In the genomic region with DNA sequence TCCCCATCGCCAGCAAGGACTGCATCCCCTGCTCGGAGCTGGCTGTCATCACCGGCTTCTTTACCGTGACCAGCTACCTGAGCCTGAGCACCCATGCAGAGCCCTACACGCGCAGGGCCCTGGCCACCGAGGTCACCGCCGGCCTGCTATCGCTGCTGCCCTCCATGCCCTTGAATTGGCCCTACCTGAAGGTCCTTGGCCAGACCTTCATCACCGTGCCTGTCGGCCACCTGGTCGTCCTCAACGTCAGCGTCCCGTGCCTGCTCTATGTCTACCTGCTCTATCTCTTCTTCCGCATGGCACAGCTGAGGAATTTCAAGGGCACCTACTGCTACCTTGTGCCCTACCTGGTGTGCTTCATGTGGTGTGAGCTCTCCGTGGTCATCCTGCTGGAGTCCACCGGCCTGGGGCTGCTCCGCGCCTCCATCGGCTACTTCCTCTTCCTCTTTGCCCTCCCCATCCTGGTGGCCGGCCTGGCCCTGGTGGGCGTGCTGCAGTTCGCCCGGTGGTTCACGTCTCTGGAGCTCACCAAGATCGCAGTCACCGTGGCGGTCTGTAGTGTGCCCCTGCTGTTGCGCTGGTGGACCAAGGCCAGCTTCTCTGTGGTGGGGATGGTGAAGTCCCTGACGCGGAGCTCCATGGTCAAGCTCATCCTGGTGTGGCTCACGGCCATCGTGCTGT, we compare ENCODE assay signal across 1 cellular context.
TF ChIP-seq lines count a peak whose summit lies in the region.

No MANE protein-coding gene starts in this region.

TF ChIP-seq in endothelial cell of umbilical vein, 7 proteins besides CTCF, POLR2A, EP300 and RAD21 (continued from another document):
- no peak for TF ChIP-seq POLR2AphosphoS5 (IDR thresholded peaks at IDR 0.05; ENCODE audit: insufficient read depth, low read depth, low read length)
- TF ChIP-seq GATA2 (IDR thresholded peaks at IDR 0.05; ENCODE audit: insufficient read depth, insufficient read length, low read depth, low read length), result no peak
- TF ChIP-seq EZH2 (IDR thresholded peaks at IDR 0.05; ENCODE audit: borderline replicate concordance, low read depth, low read length, severe bottlenecking), result no peak
- TF ChIP-seq MAX (IDR thresholded peaks at IDR 0.05; ENCODE audit: insufficient read depth, insufficient read length), result no peak
